ENCODE assay signal across 1 cellular context in genomic region chr19:55580628-55581144, GRCh38.
A peak's percentile ranks its signal among the peaks of the same experiment; 100 is the strongest.
TF ChIP-seq lines count a peak whose summit lies in the region.

A gene with protein sequence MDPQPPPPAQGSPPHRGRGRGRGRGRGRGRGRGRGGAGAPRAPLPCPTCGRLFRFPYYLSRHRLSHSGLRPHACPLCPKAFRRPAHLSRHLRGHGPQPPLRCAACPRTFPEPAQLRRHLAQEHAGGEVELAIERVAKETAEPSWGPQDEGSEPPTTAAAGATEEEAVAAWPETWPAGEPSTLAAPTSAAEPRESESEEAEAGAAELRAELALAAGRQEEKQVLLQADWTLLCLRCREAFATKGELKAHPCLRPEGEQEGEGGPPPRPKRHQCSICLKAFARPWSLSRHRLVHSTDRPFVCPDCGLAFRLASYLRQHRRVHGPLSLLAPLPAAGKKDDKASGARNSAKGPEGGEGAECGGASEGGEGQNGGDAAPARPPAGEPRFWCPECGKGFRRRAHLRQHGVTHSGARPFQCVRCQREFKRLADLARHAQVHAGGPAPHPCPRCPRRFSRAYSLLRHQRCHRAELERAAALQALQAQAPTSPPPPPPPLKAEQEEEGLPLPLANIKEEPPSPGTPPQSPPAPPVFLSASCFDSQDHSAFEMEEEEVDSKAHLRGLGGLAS (minus strand): TSS chr19:55580848. CDS start chr19:55579639, 1,209 bp downstream.

TF ChIP-seq in HepG2, 621 proteins besides CTCF, POLR2A, EP300 and RAD21 (continued from another document and continues in another):
- TF ChIP-seq, protein P1, sequence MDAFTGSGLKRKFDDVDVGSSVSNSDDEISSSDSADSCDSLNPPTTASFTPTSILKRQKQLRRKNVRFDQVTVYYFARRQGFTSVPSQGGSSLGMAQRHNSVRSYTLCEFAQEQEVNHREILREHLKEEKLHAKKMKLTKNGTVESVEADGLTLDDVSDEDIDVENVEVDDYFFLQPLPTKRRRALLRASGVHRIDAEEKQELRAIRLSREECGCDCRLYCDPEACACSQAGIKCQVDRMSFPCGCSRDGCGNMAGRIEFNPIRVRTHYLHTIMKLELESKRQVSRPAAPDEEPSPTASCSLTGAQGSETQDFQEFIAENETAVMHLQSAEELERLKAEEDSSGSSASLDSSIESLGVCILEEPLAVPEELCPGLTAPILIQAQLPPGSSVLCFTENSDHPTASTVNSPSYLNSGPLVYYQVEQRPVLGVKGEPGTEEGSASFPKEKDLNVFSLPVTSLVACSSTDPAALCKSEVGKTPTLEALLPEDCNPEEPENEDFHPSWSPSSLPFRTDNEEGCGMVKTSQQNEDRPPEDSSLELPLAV (CRISPR knock-in tag; conservative IDR thresholded peaks at IDR 0.05; ENCODE audit: low read depth): no peak
- TF ChIP-seq ZNF331 (CRISPR knock-in tag; IDR thresholded peaks at IDR 0.05) (peak; percentile 81; the same call in 1 of the 2 replicates), DBP (CRISPR knock-in tag; IDR thresholded peaks at IDR 0.05; ENCODE audit: not compliant biosample characterization) (no peak), REXO4 (CRISPR knock-in tag; IDR thresholded peaks at IDR 0.05; ENCODE audit: borderline replicate concordance) (no peak), MLXIP (CRISPR knock-in tag; IDR thresholded peaks at IDR 0.05; ENCODE audit: borderline replicate concordance) (no peak), SMC3 (IDR thresholded peaks at IDR 0.05; ENCODE audit: low read length) (no peak), STAG1 (CRISPR knock-in tag; IDR thresholded peaks at IDR 0.05) (no peak), GABPB1 (CRISPR knock-in tag; IDR thresholded peaks at IDR 0.05) (peak; percentile 94), ZNF44 (CRISPR knock-in tag; IDR thresholded peaks at IDR 0.05) (no peak), ZNF556 (CRISPR knock-in tag; IDR thresholded peaks at IDR 0.05; ENCODE audit: borderline replicate concordance) (peak; percentile 47; the same call in 1 of the 2 replicates), SNAPC2 (CRISPR knock-in tag; IDR thresholded peaks at IDR 0.05) (peak; percentile 65; the same call in 1 of the 2 replicates), ZNF639 (CRISPR knock-in tag; conservative IDR thresholded peaks at IDR 0.05) (peak; percentile 77; the same call in 1 of the 2 replicates), ZNF598 (CRISPR knock-in tag; IDR thresholded peaks at IDR 0.05; ENCODE audit: borderline replicate concordance) (no peak), ZNF496 (CRISPR knock-in tag; IDR thresholded peaks at IDR 0.05; ENCODE audit: insufficient replicate concordance) (no peak), KAT2B (IDR thresholded peaks at IDR 0.05; ENCODE audit: borderline replicate concordance, low read depth, low read length) (no peak), ZNF143 (CRISPR knock-in tag; IDR thresholded peaks at IDR 0.05) (no peak), PTBP1 (IDR thresholded peaks at IDR 0.05; ENCODE audit: low read depth, low read length, poor library complexity, severe bottlenecking) (no peak), RFXAP (CRISPR knock-in tag; IDR thresholded peaks at IDR 0.05; ENCODE audit: borderline replicate concordance) (no peak), TOPORS (CRISPR knock-in tag; IDR thresholded peaks at IDR 0.05) (no peak), NR2F2 (IDR thresholded peaks at IDR 0.05; ENCODE audit: borderline replicate concordance, low read depth) (peak; percentile 34; the same call in 1 of the 2 replicates), CREM (IDR thresholded peaks at IDR 0.05) (0 out of 2 replicates have a peak, but pooled peaks have one; percentile 16), CREM (CRISPR knock-in tag; IDR thresholded peaks at IDR 0.05) (no peak), REPIN1 (CRISPR knock-in tag; IDR thresholded peaks at IDR 0.05; ENCODE audit: borderline replicate concordance, low read depth) (0 out of 2 replicates have a peak, but pooled peaks have one; percentile 45), CEBPZ (IDR thresholded peaks at IDR 0.05; ENCODE audit: low read length) (no peak), RBM22 (optimal IDR thresholded peaks at IDR 0.05; ENCODE audit: low read length) (no peak), GMEB1 (CRISPR knock-in tag; IDR thresholded peaks at IDR 0.05; ENCODE audit: borderline replicate concordance) (no peak), ZNF235 (CRISPR knock-in tag; IDR thresholded peaks at IDR 0.05; ENCODE audit: borderline replicate concordance) (no peak; the same call in 1 of the 2 replicates), ZNF20 (CRISPR knock-in tag; IDR thresholded peaks at IDR 0.05) (0 out of 2 replicates have a peak, but pooled peaks have one; percentile 6), DMAP1 (CRISPR knock-in tag; IDR thresholded peaks at IDR 0.05) (peak; percentile 33; the same call in 1 of the 2 replicates), ZNF160 (CRISPR knock-in tag; IDR thresholded peaks at IDR 0.05) (no peak), KLF13 (CRISPR knock-in tag; IDR thresholded peaks at IDR 0.05) (no peak), ZNF530 (CRISPR knock-in tag; IDR thresholded peaks at IDR 0.05; ENCODE audit: low read depth) (no peak), GZF1 (CRISPR knock-in tag; IDR thresholded peaks at IDR 0.05) (0 out of 2 replicates have a peak, but pooled peaks have one; percentile 27), POLR2G (IDR thresholded peaks at IDR 0.05; ENCODE audit: low read depth, low read length) (peak; percentile 51), SRSF1 (optimal IDR thresholded peaks at IDR 0.05; ENCODE audit: low read depth, low read length) (no peak), ZNF33B (CRISPR knock-in tag; IDR thresholded peaks at IDR 0.05) (no peak), MYC (CRISPR knock-in tag; IDR thresholded peaks at IDR 0.05; ENCODE audit: borderline replicate concordance) (no peak; the same call in 1 of the 2 replicates), ZFP37 (CRISPR knock-in tag; IDR thresholded peaks at IDR 0.05; ENCODE audit: borderline replicate concordance) (no peak), BATF2 (CRISPR knock-in tag; IDR thresholded peaks at IDR 0.05) (no peak), ZNF326 (CRISPR knock-in tag; IDR thresholded peaks at IDR 0.05; ENCODE audit: borderline replicate concordance) (no peak)
- TF ChIP-seq, protein P2, sequence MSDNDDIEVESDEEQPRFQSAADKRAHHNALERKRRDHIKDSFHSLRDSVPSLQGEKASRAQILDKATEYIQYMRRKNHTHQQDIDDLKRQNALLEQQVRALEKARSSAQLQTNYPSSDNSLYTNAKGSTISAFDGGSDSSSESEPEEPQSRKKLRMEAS (IDR thresholded peaks at IDR 0.05): peak; percentile 73
- TF ChIP-seq, protein P3, sequence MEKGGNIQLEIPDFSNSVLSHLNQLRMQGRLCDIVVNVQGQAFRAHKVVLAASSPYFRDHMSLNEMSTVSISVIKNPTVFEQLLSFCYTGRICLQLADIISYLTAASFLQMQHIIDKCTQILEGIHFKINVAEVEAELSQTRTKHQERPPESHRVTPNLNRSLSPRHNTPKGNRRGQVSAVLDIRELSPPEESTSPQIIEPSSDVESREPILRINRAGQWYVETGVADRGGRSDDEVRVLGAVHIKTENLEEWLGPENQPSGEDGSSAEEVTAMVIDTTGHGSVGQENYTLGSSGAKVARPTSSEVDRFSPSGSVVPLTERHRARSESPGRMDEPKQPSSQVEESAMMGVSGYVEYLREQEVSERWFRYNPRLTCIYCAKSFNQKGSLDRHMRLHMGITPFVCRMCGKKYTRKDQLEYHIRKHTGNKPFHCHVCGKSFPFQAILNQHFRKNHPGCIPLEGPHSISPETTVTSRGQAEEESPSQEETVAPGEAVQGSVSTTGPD (CRISPR knock-in tag; IDR thresholded peaks at IDR 0.05): no peak
- TF ChIP-seq, protein P4, sequence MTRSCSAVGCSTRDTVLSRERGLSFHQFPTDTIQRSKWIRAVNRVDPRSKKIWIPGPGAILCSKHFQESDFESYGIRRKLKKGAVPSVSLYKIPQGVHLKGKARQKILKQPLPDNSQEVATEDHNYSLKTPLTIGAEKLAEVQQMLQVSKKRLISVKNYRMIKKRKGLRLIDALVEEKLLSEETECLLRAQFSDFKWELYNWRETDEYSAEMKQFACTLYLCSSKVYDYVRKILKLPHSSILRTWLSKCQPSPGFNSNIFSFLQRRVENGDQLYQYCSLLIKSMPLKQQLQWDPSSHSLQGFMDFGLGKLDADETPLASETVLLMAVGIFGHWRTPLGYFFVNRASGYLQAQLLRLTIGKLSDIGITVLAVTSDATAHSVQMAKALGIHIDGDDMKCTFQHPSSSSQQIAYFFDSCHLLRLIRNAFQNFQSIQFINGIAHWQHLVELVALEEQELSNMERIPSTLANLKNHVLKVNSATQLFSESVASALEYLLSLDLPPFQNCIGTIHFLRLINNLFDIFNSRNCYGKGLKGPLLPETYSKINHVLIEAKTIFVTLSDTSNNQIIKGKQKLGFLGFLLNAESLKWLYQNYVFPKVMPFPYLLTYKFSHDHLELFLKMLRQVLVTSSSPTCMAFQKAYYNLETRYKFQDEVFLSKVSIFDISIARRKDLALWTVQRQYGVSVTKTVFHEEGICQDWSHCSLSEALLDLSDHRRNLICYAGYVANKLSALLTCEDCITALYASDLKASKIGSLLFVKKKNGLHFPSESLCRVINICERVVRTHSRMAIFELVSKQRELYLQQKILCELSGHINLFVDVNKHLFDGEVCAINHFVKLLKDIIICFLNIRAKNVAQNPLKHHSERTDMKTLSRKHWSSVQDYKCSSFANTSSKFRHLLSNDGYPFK (CRISPR knock-in tag; IDR thresholded peaks at IDR 0.05; ENCODE audit: borderline replicate concordance): no peak; the same call in 1 of the 2 replicates
